ENCODE assay signal across 1 cellular context in the genomic region with DNA sequence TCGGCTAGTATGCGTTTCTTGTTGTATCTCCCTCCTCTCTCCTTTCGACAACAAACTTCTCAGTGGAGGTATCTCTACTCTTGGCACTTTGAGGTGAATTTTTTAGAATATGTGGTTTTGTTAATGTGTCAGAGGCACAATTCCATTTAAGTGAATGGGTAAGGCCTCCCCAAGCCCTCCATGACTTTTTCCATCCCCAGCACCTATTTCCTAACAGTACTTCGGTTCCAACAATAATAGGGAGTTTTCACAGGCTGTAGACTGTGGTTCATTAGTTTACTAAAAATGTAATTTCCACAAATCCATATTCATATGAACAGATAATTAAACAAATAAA.
TF ChIP-seq lines count a peak whose summit lies in the region.

No MANE protein-coding gene starts in this region.

TF ChIP-seq in WTC11, 78 proteins besides CTCF, POLR2A, EP300 and RAD21 (continued from another document):
- TF ChIP-seq, protein P1, sequence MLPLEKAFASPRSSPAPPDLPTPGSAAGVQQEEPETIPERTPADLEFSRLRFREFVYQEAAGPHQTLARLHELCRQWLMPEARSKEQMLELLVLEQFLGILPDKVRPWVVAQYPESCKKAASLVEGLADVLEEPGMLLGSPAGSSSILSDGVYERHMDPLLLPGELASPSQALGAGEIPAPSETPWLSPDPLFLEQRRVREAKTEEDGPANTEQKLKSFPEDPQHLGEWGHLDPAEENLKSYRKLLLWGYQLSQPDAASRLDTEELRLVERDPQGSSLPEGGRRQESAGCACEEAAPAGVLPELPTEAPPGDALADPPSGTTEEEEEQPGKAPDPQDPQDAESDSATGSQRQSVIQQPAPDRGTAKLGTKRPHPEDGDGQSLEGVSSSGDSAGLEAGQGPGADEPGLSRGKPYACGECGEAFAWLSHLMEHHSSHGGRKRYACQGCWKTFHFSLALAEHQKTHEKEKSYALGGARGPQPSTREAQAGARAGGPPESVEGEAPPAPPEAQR (CRISPR knock-in tag; IDR thresholded peaks at IDR 0.05) = no peak
- no peak for TF ChIP-seq MYBL2 (CRISPR knock-in tag; IDR thresholded peaks at IDR 0.05)
- no peak for TF ChIP-seq FOXP1 (CRISPR knock-in tag; IDR thresholded peaks at IDR 0.05; ENCODE audit: borderline replicate concordance)
- TF ChIP-seq NR2C2 (CRISPR knock-in tag; IDR thresholded peaks at IDR 0.05) = no peak
- no peak for TF ChIP-seq ZNF416 (CRISPR knock-in tag; IDR thresholded peaks at IDR 0.05)
